In the genomic region with DNA sequence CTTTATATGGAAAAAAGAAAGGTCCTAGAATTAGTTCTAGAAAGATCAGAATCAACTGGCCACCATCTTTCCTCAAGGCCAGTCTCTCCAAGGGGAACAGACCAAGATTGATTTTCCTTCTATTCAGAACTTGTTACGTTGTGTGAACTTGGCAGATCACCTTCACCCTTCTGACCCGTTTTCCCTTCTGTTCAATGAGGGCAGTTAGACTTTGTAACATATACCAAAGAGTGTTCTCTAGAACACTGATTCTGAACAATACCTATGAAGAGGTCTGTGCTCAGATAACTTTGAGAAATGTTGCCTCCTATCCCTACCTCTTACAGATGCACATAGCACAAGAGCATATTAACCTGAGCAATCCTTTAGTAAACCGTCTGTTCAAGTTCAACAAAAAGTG, we compare ENCODE assay signal across 39 cellular contexts. TPM values are rescaled to one million over a fixed set of nuclear protein-coding genes. Genes with fewer than 3 reads are reported as not detected.
"Had no signal": no experiment of that assay in that cellular context is flagged by ENCODE, and none has a peak within 500 bp of the region (broad histone marks: within the 10 kb centered on the region; RNA-seq: fewer than 3 reads in every experiment).

No MANE protein-coding gene starts in this region.

- H3K27me3 Mint-ChIP-seq: activated B cell treated with CpG ODN at 0.5 μM for 24 hours; activated CD8-positive, alpha-beta memory T cell treated with anti-CD3 and anti-CD28 coated beads, Interleukin-2, amount 10 ng/mL, durations not matched to agents 7 days and 5 days; activated naive CD8-positive, alpha-beta T cell; activated naive CD8-positive, alpha-beta T cell treated with anti-CD3 and anti-CD28 coated beads, Interleukin-2, amount 50 U/mL, for 24 hours had no signal

- H3K27me3 ChIP-seq: MG63 had no signal

- ATAC-seq: activated CD8-positive, alpha-beta memory T cell treated with anti-CD3 and anti-CD28 coated beads, Interleukin-2, amount 10 ng/mL, durations not matched to agents 7 days and 5 days; activated naive CD8-positive, alpha-beta T cell treated with anti-CD3 and anti-CD28 coated beads, Interleukin-2, amount 50 U/mL, for 24 hours; Right ventricle myocardium inferior; SK-N-SH treated with all-trans-retinoic acid at 6 μM for 48 hours had no signal

- H2AFZ ChIP-seq: PC-9 had no signal

- H3K9me3 Mint-ChIP-seq: activated B cell treated with CpG ODN at 0.5 μM for 24 hours; activated CD4-positive, alpha-beta memory T cell treated with anti-CD3 and anti-CD28 coated beads, Interleukin-2, amount 10 ng/mL, durations not matched to agents 7 days and 5 days; activated naive CD4-positive, alpha-beta T cell treated with anti-CD3 and anti-CD28 coated beads, Interleukin-2, amount 10 ng/mL, durations not matched to agents 7 days and 5 days; activated naive CD8-positive, alpha-beta T cell treated with anti-CD3 and anti-CD28 coated beads, Interleukin-2, amount 50 U/mL, for 24 hours had no signal

- H3K27ac Mint-ChIP-seq: activated B cell treated with CpG ODN at 0.5 μM for 24 hours; activated CD4-positive, alpha-beta memory T cell treated with anti-CD3 and anti-CD28 coated beads, Interleukin-2, amount 10 ng/mL, durations not matched to agents 7 days and 5 days; activated naive CD4-positive, alpha-beta T cell treated with anti-CD3 and anti-CD28 coated beads, Interleukin-2, amount 10 ng/mL, durations not matched to agents 7 days and 5 days; activated naive CD8-positive, alpha-beta T cell; activated naive CD8-positive, alpha-beta T cell treated with anti-CD3 and anti-CD28 coated beads, Interleukin-2, amount 50 U/mL, for 24 hours had no signal

- H3K4me3 Mint-ChIP-seq: activated B cell treated with CpG ODN at 0.5 μM for 24 hours; activated CD4-positive, alpha-beta memory T cell treated with anti-CD3 and anti-CD28 coated beads, Interleukin-2, amount 10 ng/mL, durations not matched to agents 7 days and 5 days; activated CD8-positive, alpha-beta memory T cell treated with anti-CD3 and anti-CD28 coated beads, Interleukin-2, amount 10 ng/mL, durations not matched to agents 7 days and 5 days; activated naive CD4-positive, alpha-beta T cell treated with anti-CD3 and anti-CD28 coated beads, Interleukin-2, amount 10 ng/mL, durations not matched to agents 7 days and 5 days; activated naive CD8-positive, alpha-beta T cell; activated naive CD8-positive, alpha-beta T cell treated with anti-CD3 and anti-CD28 coated beads, Interleukin-2, amount 50 U/mL, for 24 hours had no signal

- FAIRE-seq: bronchial epithelial cell, RCC 7860 had no signal

- H3K4me3 ChIP-seq: MG63, PC-9 had no signal

- H3K27ac ChIP-seq: PC-9, RWPE1, VCaP had no signal

- H3K36me3 Mint-ChIP-seq: activated CD8-positive, alpha-beta memory T cell treated with anti-CD3 and anti-CD28 coated beads, Interleukin-2, amount 10 ng/mL, durations not matched to agents 7 days and 5 days; activated naive CD4-positive, alpha-beta T cell treated with anti-CD3 and anti-CD28 coated beads, Interleukin-2, amount 10 ng/mL, durations not matched to agents 7 days and 5 days; activated naive CD8-positive, alpha-beta T cell; brain had no signal

- DNase-seq: activated B cell treated with CpG ODN at 0.5 μM for 24 hours; activated CD4-positive, alpha-beta memory T cell treated with anti-CD3 and anti-CD28 coated beads, Interleukin-2, amount 10 ng/mL, durations not matched to agents 7 days and 5 days; activated CD4-positive, alpha-beta T cell treated with anti-CD3 and anti-CD28 coated beads for 1 hour; activated CD4-positive, alpha-beta T cell treated with anti-CD3 and anti-CD28 coated beads for 48 hours; activated CD8-positive, alpha-beta memory T cell treated with anti-CD3 and anti-CD28 coated beads for 24 hours; activated CD8-positive, alpha-beta memory T cell treated with anti-CD3 and anti-CD28 coated beads, Interleukin-2, amount 10 ng/mL, durations not matched to agents 7 days and 5 days; activated CD8-positive, alpha-beta memory T cell treated with anti-CD3 and anti-CD28 coated beads, Interleukin-2, amount 50 U/mL, for 48 hours; activated effector memory CD4-positive, alpha-beta T cell treated with Interleukin-2 at 50 U/mL for 16 hours; activated naive CD4-positive, alpha-beta T cell treated with anti-CD3 and anti-CD28 coated beads, Interleukin-2, amount 10 ng/mL, durations not matched to agents 7 days and 5 days; activated naive CD8-positive, alpha-beta T cell treated with anti-CD3 and anti-CD28 coated beads, Interleukin-2, amount 50 U/mL, for 24 hours; activated T-cell treated with anti-CD3 and anti-CD28 coated beads, Interleukin-2, amount 50 U/mL, for 48 hours; anterior cingulate cortex; caudate nucleus; Kasumi-1; MG63; NCI-H1048; NCI-H1105 treated with DMSO at 0.1 percent for 48 hours; NCI-H1436; NCI-H1694 treated with DMSO at 0.1 percent for 48 hours; NCI-H2029; NCI-H345; NCI-H526; NCI-H748 treated with DMSO at 0.1 percent for 48 hours; NK-92 treated with Interleukin-12 subunit alpha and Interleukin-12 subunit beta, amount 100 ng/mL, for 24 hours; PC-9; SIG-M5; T-helper 1 cell; T-helper 2 cell; T-helper 9 cell had no signal

- H3K9me3 ChIP-seq: MG63 had no signal

- H3K36me3 ChIP-seq: MG63 had no signal

- H3K4me2 ChIP-seq: PC-9 had no signal

RNA-seq across cellular contexts. Expression of a gene that starts 12.1 kb away (rescaled TPM):
- total RNA-seq: activated CD4-positive, alpha-beta memory T cell treated with anti-CD3 and anti-CD28 coated beads, Interleukin-2, amount 10 ng/mL, durations not matched to agents 7 days and 5 days; bronchial epithelial cell; NCI-H460; PC-9; Right ventricle myocardium inferior; SK-MEL-5 had no signal

RNA-seq across cellular contexts. Expression of a gene that starts 31.7 kb away (rescaled TPM):
- total RNA-seq: bronchial epithelial cell, PC-9 had no signal
